Comparison of ENCODE assay signal across 27 cellular contexts in genomic region chr5:25500635-25501034, GRCh38.
"Had no signal": no experiment of that assay in that cellular context is flagged by ENCODE, and none has a peak within 500 bp of the region (broad histone marks: within the 10 kb centered on the region; RNA-seq: fewer than 3 reads in every experiment).

No MANE protein-coding gene starts in this region.

- H3K4me1 ChIP-seq: esophagus squamous epithelium, heart right ventricle, psoas muscle, sigmoid colon, spleen, tibial nerve, upper lobe of left lung had no signal

- H3K9me3 Mint-ChIP-seq: nephron had no signal

- H3K4me1 Mint-ChIP-seq: memory B cell; mesothelial cell of epicardium; naive thymus-derived CD4-positive, alpha-beta T cell; nephron; stimulated activated naive B cell treated with anti-CD40 and anti-IgM and Interleukin-4, amounts not matched to agents 10 μg/mL and 1 μg/mL and 100 μg/mL, for 72 hours had no signal

- H3K27ac Mint-ChIP-seq: effector memory CD8-positive, alpha-beta T cell; memory B cell; mesothelial cell of epicardium; naive thymus-derived CD4-positive, alpha-beta T cell; nephron; stimulated activated naive B cell treated with anti-CD40 and anti-IgM and Interleukin-4, amounts not matched to agents 10 μg/mL and 1 μg/mL and 100 μg/mL, for 72 hours; stimulated activated naive CD8-positive, alpha-beta T cell treated with anti-CD3 and anti-CD28 coated beads, Interleukin-15, Interleukin-2, amounts not matched to agents 100 ng/mL and 50 ng/mL, for 24 hours had no signal

- DNase-seq: cortex of kidney; effector memory CD8-positive, alpha-beta T cell; erythroblast; esophagus squamous epithelium; foreskin melanocyte; glutamatergic neuron; heart right ventricle; hippocampal formation; kidney; mucosa of descending colon; naive thymus-derived CD4-positive, alpha-beta T cell; nucleus accumbens; psoas muscle; right cardiac atrium; sigmoid colon; spleen; stimulated activated CD4-positive, alpha-beta T cell treated with anti-CD3 and anti-CD28 coated beads, Interleukin-2, amount 100 ng/mL, for 48 hours; stimulated activated naive B cell treated with anti-CD40 and anti-IgM and Interleukin-4, amounts not matched to agents 10 μg/mL and 1 μg/mL and 100 μg/mL, for 72 hours; upper lobe of left lung had no signal

- ATAC-seq: effector memory CD8-positive, alpha-beta T cell; heart right ventricle; left lobe of liver; mucosa of descending colon; naive thymus-derived CD4-positive, alpha-beta T cell; psoas muscle; right cardiac atrium; stimulated activated naive B cell treated with anti-CD40 and anti-IgM and Interleukin-4, amounts not matched to agents 10 μg/mL and 1 μg/mL and 100 μg/mL, for 72 hours had no signal

- H3K27me3 ChIP-seq: esophagus squamous epithelium, heart right ventricle, sigmoid colon, spleen, tibial nerve, upper lobe of left lung had no signal

- H3K36me3 Mint-ChIP-seq: memory B cell; mesothelial cell of epicardium; naive thymus-derived CD4-positive, alpha-beta T cell; stimulated activated naive B cell treated with anti-CD40 and anti-IgM and Interleukin-4, amounts not matched to agents 10 μg/mL and 1 μg/mL and 100 μg/mL, for 72 hours had no signal

- H3K9me3 ChIP-seq: psoas muscle, sigmoid colon, thoracic aorta, tibial nerve, upper lobe of left lung had no signal

- H3K36me3 ChIP-seq: esophagus squamous epithelium, heart right ventricle, sigmoid colon, spleen, thoracic aorta, tibial nerve, upper lobe of left lung had no signal

- H3K4me3 Mint-ChIP-seq: effector memory CD8-positive, alpha-beta T cell; memory B cell; mesothelial cell of epicardium; nephron; stimulated activated naive B cell treated with anti-CD40 and anti-IgM and Interleukin-4, amounts not matched to agents 10 μg/mL and 1 μg/mL and 100 μg/mL, for 72 hours; stimulated activated naive CD8-positive, alpha-beta T cell treated with anti-CD3 and anti-CD28 coated beads, Interleukin-15, Interleukin-2, amounts not matched to agents 100 ng/mL and 50 ng/mL, for 24 hours had no signal

- H3K27ac ChIP-seq: esophagus squamous epithelium, heart right ventricle, psoas muscle, sigmoid colon, spleen, thoracic aorta, tibial nerve, upper lobe of left lung had no signal

- H3K27me3 Mint-ChIP-seq: effector memory CD8-positive, alpha-beta T cell; memory B cell; naive thymus-derived CD4-positive, alpha-beta T cell; stimulated activated naive B cell treated with anti-CD40 and anti-IgM and Interleukin-4, amounts not matched to agents 10 μg/mL and 1 μg/mL and 100 μg/mL, for 72 hours; stimulated activated naive CD8-positive, alpha-beta T cell treated with anti-CD3 and anti-CD28 coated beads, Interleukin-15, Interleukin-2, amounts not matched to agents 100 ng/mL and 50 ng/mL, for 24 hours had no signal

- H3K4me3 ChIP-seq: esophagus squamous epithelium, heart right ventricle, lung, mucosa of descending colon, psoas muscle, sigmoid colon, spleen, thoracic aorta, tibial nerve, upper lobe of left lung had no signal
